31 cellular contexts compared by ENCODE assay signal in genomic region chr3:100546020-100546744, GRCh38.
"Had no signal": no experiment of that assay in that cellular context is flagged by ENCODE, and none has a peak within 500 bp of the region (broad histone marks: within the 10 kb centered on the region; RNA-seq: fewer than 3 reads in every experiment).

No MANE protein-coding gene starts in this region.

- H3K36me3 Mint-ChIP-seq: activated CD4-positive, alpha-beta memory T cell treated with anti-CD3 and anti-CD28 coated beads for 36 hours; activated naive CD4-positive, alpha-beta T cell treated with anti-CD3 and anti-CD28 coated beads, Interleukin-2, amount 10 ng/mL, durations not matched to agents 7 days and 5 days; activated naive CD8-positive, alpha-beta T cell had no signal

- H3K4me3 Mint-ChIP-seq: activated CD4-positive, alpha-beta memory T cell treated with anti-CD3 and anti-CD28 coated beads for 36 hours; activated CD4-positive, alpha-beta T cell treated with anti-CD3 and anti-CD28 coated beads for 36 hours; activated naive CD4-positive, alpha-beta T cell treated with anti-CD3 and anti-CD28 coated beads, Interleukin-2, amount 10 ng/mL, durations not matched to agents 7 days and 5 days; activated naive CD8-positive, alpha-beta T cell; activated naive CD8-positive, alpha-beta T cell treated with anti-CD3 and anti-CD28 coated beads, Interleukin-2, amount 50 U/mL, for 24 hours; activated T-cell treated with anti-CD3 and anti-CD28 coated beads, Interleukin-2, amount 50 U/mL, for 4 hours; activated T-helper 1 cell treated with anti-CD3 and anti-CD28 coated beads, Interleukin-12 subunit alpha, Interleukin-12 subunit beta, Interleukin-2, Interleukin-4 antibody, amounts not matched to agents 30 ng/mL and 10 ng/mL and 1 ng/mL, durations not matched to agents 14 hours and 24 hours and 36 hours; brain; central memory CD8-positive, alpha-beta T cell had no signal

- H3K4me1 Mint-ChIP-seq: activated CD4-positive, alpha-beta T cell treated with anti-CD3 and anti-CD28 coated beads for 36 hours; activated naive CD4-positive, alpha-beta T cell treated with anti-CD3 and anti-CD28 coated beads, Interleukin-2, amount 10 ng/mL, durations not matched to agents 7 days and 5 days; activated naive CD8-positive, alpha-beta T cell treated with anti-CD3 and anti-CD28 coated beads, Interleukin-2, amount 50 U/mL, for 24 hours; central memory CD8-positive, alpha-beta T cell had no signal

- H3K9me3 Mint-ChIP-seq: activated naive CD4-positive, alpha-beta T cell treated with anti-CD3 and anti-CD28 coated beads, Interleukin-2, amount 10 ng/mL, durations not matched to agents 7 days and 5 days; activated T-cell treated with anti-CD3 and anti-CD28 coated beads, Interleukin-2, amount 50 U/mL, for 4 hours; central memory CD8-positive, alpha-beta T cell had no signal

- DNase-seq: activated CD4-positive, alpha-beta memory T cell treated with anti-CD3 and anti-CD28 coated beads for 36 hours; activated CD4-positive, alpha-beta T cell treated with anti-CD3 and anti-CD28 coated beads for 36 hours; activated CD4-positive, alpha-beta T cell treated with anti-CD3 and anti-CD28 coated beads, Interleukin-2, amount 50 U/mL, for 1 hour; activated CD8-positive, alpha-beta memory T cell treated with anti-CD3 and anti-CD28 coated beads, Interleukin-2, amount 50 U/mL, for 4 hours; activated gamma-delta T cell treated with Interleukin-2 at 50 U/mL for 16 hours; activated naive CD4-positive, alpha-beta T cell treated with anti-CD3 and anti-CD28 coated beads, Interleukin-2, amount 10 ng/mL, durations not matched to agents 7 days and 5 days; activated naive CD8-positive, alpha-beta T cell treated with anti-CD3 and anti-CD28 coated beads, Interleukin-2, amount 50 U/mL, for 24 hours; activated T-cell treated with anti-CD3 and anti-CD28 coated beads for 4 hours; activated T-cell treated with anti-CD3 and anti-CD28 coated beads, Interleukin-2, amount 50 U/mL, for 4 hours; anterior cingulate cortex; Kasumi-1; KBM-7; MM.1S; MV-4-11; NCI-H1092; NCI-H1436 treated with DMSO at 0.1 percent for 48 hours; NCI-H1694 treated with DMSO at 0.1 percent for 48 hours; NCI-H2029; NCI-H345; NCI-H524 treated with DMSO at 0.1 percent for 48 hours; NCI-H748 treated with DMSO at 0.1 percent for 48 hours; NK-92 treated with Interleukin-12 subunit alpha and Interleukin-12 subunit beta, amount 100 ng/mL, for 24 hours; PC-9; Right ventricle myocardium superior had no signal

- H3K4me2 ChIP-seq: PC-9 had no signal

- H3K27ac Mint-ChIP-seq: activated CD4-positive, alpha-beta memory T cell treated with anti-CD3 and anti-CD28 coated beads for 36 hours; activated CD4-positive, alpha-beta T cell treated with anti-CD3 and anti-CD28 coated beads for 36 hours; activated naive CD4-positive, alpha-beta T cell treated with anti-CD3 and anti-CD28 coated beads, Interleukin-2, amount 10 ng/mL, durations not matched to agents 7 days and 5 days; activated naive CD8-positive, alpha-beta T cell; activated naive CD8-positive, alpha-beta T cell treated with anti-CD3 and anti-CD28 coated beads, Interleukin-2, amount 50 U/mL, for 24 hours; activated T-helper 1 cell treated with anti-CD3 and anti-CD28 coated beads, Interleukin-12 subunit alpha, Interleukin-12 subunit beta, Interleukin-2, Interleukin-4 antibody, amounts not matched to agents 30 ng/mL and 10 ng/mL and 1 ng/mL, durations not matched to agents 14 hours and 24 hours and 36 hours; brain had no signal

- H3K27ac ChIP-seq: PC-9, RWPE1 had no signal

- H3K27me3 Mint-ChIP-seq: activated naive CD4-positive, alpha-beta T cell treated with anti-CD3 and anti-CD28 coated beads, Interleukin-2, amount 10 ng/mL, durations not matched to agents 7 days and 5 days; brain had no signal

- FAIRE-seq: RCC 7860, TTC549 had no signal

- ATAC-seq: activated CD4-positive, alpha-beta T cell treated with anti-CD3 and anti-CD28 coated beads for 36 hours; activated naive CD8-positive, alpha-beta T cell treated with anti-CD3 and anti-CD28 coated beads, Interleukin-2, amount 50 U/mL, for 24 hours; activated T-cell treated with anti-CD3 and anti-CD28 coated beads, Interleukin-2, amount 50 U/mL, for 4 hours had no signal

- H2AFZ ChIP-seq: PC-9 had no signal

- H3K4me3 ChIP-seq: PC-9 had no signal
